ENCODE assay signal across 8 cellular contexts in the genomic region with DNA sequence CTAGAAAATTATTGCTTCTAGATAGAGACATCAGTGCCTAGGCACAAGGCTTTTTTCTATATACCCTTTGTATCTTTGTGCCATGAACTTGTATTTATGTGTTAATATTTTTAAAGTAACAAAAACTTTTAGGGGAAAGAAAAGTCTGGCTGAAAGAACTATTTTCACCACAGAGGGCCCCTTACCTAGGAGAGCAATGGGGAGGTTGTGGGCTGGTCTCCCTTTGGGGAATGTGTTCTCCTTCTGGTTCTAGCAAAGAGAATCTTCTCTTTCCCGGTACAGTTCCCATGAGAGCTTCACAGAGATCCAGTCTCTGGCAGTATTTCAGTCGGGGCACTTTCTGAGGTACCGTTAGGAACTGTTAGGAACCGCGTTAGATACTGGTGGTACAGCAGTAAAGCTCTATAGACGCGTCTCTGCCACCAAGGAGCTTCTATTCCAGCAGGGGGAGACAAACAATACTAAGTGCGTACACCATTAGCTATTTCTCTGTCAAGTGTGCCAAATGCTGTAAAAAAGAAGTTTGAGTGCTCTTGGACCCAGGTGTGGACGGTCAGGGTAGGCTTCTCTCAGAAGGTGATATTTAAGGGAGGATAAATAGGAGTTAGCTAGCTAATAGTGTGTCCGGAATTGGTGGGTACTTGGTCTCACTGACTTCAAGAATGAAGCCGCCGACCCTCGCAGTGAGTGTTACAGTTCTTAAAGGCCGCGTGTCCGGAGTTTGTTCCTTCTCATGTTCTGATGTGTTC. TPM values are rescaled to one million over a fixed set of nuclear protein-coding genes. Genes with fewer than 3 reads are reported as not detected.
DNase-seq lines count a peak whose midpoint lies in the region; ATAC-seq, FAIRE-seq and TF ChIP-seq lines count a peak whose summit lies in the region.

No MANE protein-coding gene starts in this region.

- peaks cover 14% of the 10 kb centered on the region for H3K27me3 Mint-ChIP-seq in activated CD4-positive, alpha-beta T cell treated with anti-CD3 and anti-CD28 coated beads, Interleukin-2, amount 10 ng/mL, durations not matched to agents 24 days and 14 days
- peaks cover 22% of the 10 kb centered on the region for H3K27me3 Mint-ChIP-seq in mesothelial cell of epicardium (ENCODE audit: low read depth)

- no peaks in the 10 kb centered on the region for H3K9me1 ChIP-seq in endothelial cell of umbilical vein (replicated peaks; ENCODE audit: control insufficient read depth, extremely low read depth, insufficient read depth, low read length)

- no peak overlapping the region for H3K9ac ChIP-seq in endothelial cell of umbilical vein (replicated peaks; ENCODE audit: extremely low read depth, insufficient read depth, low read length)

- H3K4me1 Mint-ChIP-seq in activated CD4-positive, alpha-beta T cell treated with anti-CD3 and anti-CD28 coated beads, Interleukin-2, amount 10 ng/mL, durations not matched to agents 24 days and 14 days, result peaks cover 5% of the 10 kb centered on the region
- peaks cover 10% of the 10 kb centered on the region for H3K4me1 Mint-ChIP-seq in mesothelial cell of epicardium

- H3K36me3 ChIP-seq in endothelial cell of umbilical vein (ENCODE audit: control insufficient read depth in 2 of 2, extremely low read depth in 1 of 2, insufficient read depth in 2 of 2, low read length in 2 of 2), result no peaks in the 10 kb centered on the region
- H3K36me3 ChIP-seq in testis (ENCODE audit: low read depth, missing control alignments), result no peaks in the 10 kb centered on the region

- TF ChIP-seq CTCF in endothelial cell of umbilical vein (IDR thresholded peaks at IDR 0.05; ENCODE audit: extremely low read depth in 1 of 2, insufficient read depth in 1 of 2, low read depth in 1 of 2, low read length in 2 of 2) (peak; percentile 73 to 76), mesothelial cell of epicardium (IDR thresholded peaks at IDR 0.05; ENCODE audit: unreplicated experiment) (peak; percentile 18), testis (IDR thresholded peaks at IDR 0.05) (peak; percentile 43 to 57 (median 56))

- no peak overlapping the region for H3K4me2 ChIP-seq in endothelial cell of umbilical vein (ENCODE audit: insufficient read depth, low read length)

- POLR2A ChIA-PET in endothelial cell of umbilical vein (lab: Charles Lee), result interaction anchor here (1.1 kb wide), 1 partner anchor 60 kb away, joined by 3 read pairs; no protein-coding TSS in a partner anchor

- DNase-seq in AML-193 (lab: John Stamatoyannopoulos, UW) (peak; percentile 79 to 84), GM19238 (ENCODE audit: insufficient read length, low spot score) (peak; percentile 60), NCI-H2227 (lab: John Stamatoyannopoulos, UW; ENCODE audit: unreplicated experiment) (peak; percentile 46), endothelial cell of umbilical vein (ENCODE audit: low read depth, low spot score) (peak; percentile 56), mesothelial cell of epicardium (ENCODE audit: low spot score in 2 of 2, unreplicated experiment in 2 of 2) (no peak), testis (peak; percentile 67)
- DNase-seq in activated CD4-positive, alpha-beta T cell treated with anti-CD3 and anti-CD28 coated beads, Interleukin-2, amount 10 ng/mL, durations not matched to agents 24 days and 14 days, result peak; percentile 87

- BruUV-seq in endothelial cell of umbilical vein (replicated peaks; lab: Mats Ljungman, UMichigan), result no TSS peak

- H2AFZ ChIP-seq in endothelial cell of umbilical vein (ENCODE audit: low read depth, low read length), result no peak overlapping the region

- peaks cover 8 to 19% of the 10 kb centered on the region in 2 experiments for H3K27me3 ChIP-seq in endothelial cell of umbilical vein (ENCODE audit: control insufficient read depth in 2 of 2, insufficient read depth in 2 of 2, low read length in 2 of 2)
- no peaks in the 10 kb centered on the region for H3K27me3 ChIP-seq in testis

- no peaks in the 10 kb centered on the region for H4K20me1 ChIP-seq in endothelial cell of umbilical vein (replicated peaks; ENCODE audit: control insufficient read depth, extremely low read depth, insufficient read depth, low read length)

- intact Hi-C loops in activated CD4-positive, alpha-beta T cell treated with anti-CD3 and anti-CD28 coated beads, Interleukin-2, amount 10 ng/mL, durations not matched to agents 24 days and 14 days (cut with micrococcal nuclease), result loop anchor here (1.0 to 5.0 kb wide), 2 partner anchors 42 to 60 kb away; a partner anchor contains a TSS
- intact Hi-C loops in endothelial cell of umbilical vein (cut with micrococcal nuclease), result loop anchor here (1.0 kb wide), 2 partner anchors 43 to 60 kb away; no protein-coding TSS in a partner anchor
- intact Hi-C loops in testis (cut with DNase I; ENCODE audit: low total_unique reads), result no loop called here

- H3K4me1 ChIP-seq in endothelial cell of umbilical vein (ENCODE audit: control insufficient read depth, extremely low read depth, insufficient read depth, low read length) (no peaks in the 10 kb centered on the region), testis (peaks cover 5% of the 10 kb centered on the region)

- dilution Hi-C loops in endothelial cell of umbilical vein (cut with MboI; ENCODE audit: extremely low pct_ligation_motif_present, low sequenced_read_pairs), result no loop called here

- FAIRE-seq in endothelial cell of umbilical vein (lab: Jason Lieb, UNC), result peak; percentile 74

- no peak overlapping the region for H3K27ac Mint-ChIP-seq in activated CD4-positive, alpha-beta T cell treated with anti-CD3 and anti-CD28 coated beads, Interleukin-2, amount 10 ng/mL, durations not matched to agents 24 days and 14 days
- no peak overlapping the region for H3K27ac Mint-ChIP-seq in mesothelial cell of epicardium

- H3K9me3 ChIP-seq in endothelial cell of umbilical vein (replicated peaks; ENCODE audit: control insufficient read depth, insufficient read depth, low read length) (no peaks in the 10 kb centered on the region), testis (no peaks in the 10 kb centered on the region)

- no peak overlapping the region for H3K4me3 Mint-ChIP-seq in activated CD4-positive, alpha-beta T cell treated with anti-CD3 and anti-CD28 coated beads, Interleukin-2, amount 10 ng/mL, durations not matched to agents 24 days and 14 days
- no peak overlapping the region for H3K4me3 Mint-ChIP-seq in mesothelial cell of epicardium

- no peaks in the 10 kb centered on the region for H3K9me3 Mint-ChIP-seq in activated CD4-positive, alpha-beta T cell treated with anti-CD3 and anti-CD28 coated beads, Interleukin-2, amount 10 ng/mL, durations not matched to agents 24 days and 14 days
- H3K9me3 Mint-ChIP-seq in mesothelial cell of epicardium, result no peaks in the 10 kb centered on the region

- CTCF ChIA-PET in endothelial cell of umbilical vein (lab: Charles Lee), result interaction anchor here (0.6 to 10.5 kb wide), 36 partner anchors 9 to 289 kb away, joined by 3 to 427 read pairs (median 6); a partner anchor contains a TSS

- H3K27ac ChIP-seq in endothelial cell of umbilical vein (ENCODE audit: insufficient read depth, low read depth, low read length), result no peak overlapping the region
- H3K27ac ChIP-seq in testis, result no peak overlapping the region

- no peak for ATAC-seq in HG03097 (IDR thresholded peaks at IDR 0.05; ENCODE audit: low FRiP score, unreplicated experiment)

- WGBS in testis, 2 donors, result 36 to 37% methylated on average over 15 to 16 of the region's 16 CpGs

- H3K4me3 ChIP-seq in endothelial cell of umbilical vein (replicated peaks in 1 of 3; ENCODE audit: insufficient read depth in 1 of 3, low read depth in 1 of 3, low read length in 3 of 3), result no peak overlapping the region
- H3K4me3 ChIP-seq in testis, result peak overlapping the region; percentile 45 to 50

- TF ChIP-seq POLR2A in endothelial cell of umbilical vein (IDR thresholded peaks at IDR 0.05; ENCODE audit: low read depth, low read length) (no peak), testis (IDR thresholded peaks at IDR 0.05) (no peak)

- H3K79me2 ChIP-seq in endothelial cell of umbilical vein (ENCODE audit: control insufficient read depth, insufficient read depth, low read length), result no peaks in the 10 kb centered on the region

- no peaks in the 10 kb centered on the region for H3K36me3 Mint-ChIP-seq in activated CD4-positive, alpha-beta T cell treated with anti-CD3 and anti-CD28 coated beads, Interleukin-2, amount 10 ng/mL, durations not matched to agents 24 days and 14 days (ENCODE audit: low read depth)
- no peaks in the 10 kb centered on the region for H3K36me3 Mint-ChIP-seq in mesothelial cell of epicardium

RNA-seq across cellular contexts. Expression of a gene that starts 4.6 kb away (rescaled TPM):
- total RNA-seq in activated CD4-positive, alpha-beta T cell treated with anti-CD3 and anti-CD28 coated beads, Interleukin-2, amount 10 ng/mL, durations not matched to agents 24 days and 14 days, result not detected in 2 replicates
- total RNA-seq in endothelial cell of umbilical vein, result not detected in 2 replicates
- not detected in 2 replicates for polyA plus RNA-seq in endothelial cell of umbilical vein
- not detected in 2 replicates for polyA plus RNA-seq in endothelial cell of umbilical vein (2011; cell fraction: cytosol; rRNA removed)
- polyA plus RNA-seq in endothelial cell of umbilical vein (2011; cell fraction: nucleus; rRNA removed), result not detected in 2 replicates
- not detected in 2 replicates for polyA plus RNA-seq in endothelial cell of umbilical vein (2012)
- polyA minus RNA-seq in endothelial cell of umbilical vein, result not detected in 2 replicates
- polyA minus RNA-seq in endothelial cell of umbilical vein (2011; cell fraction: cytosol; rRNA and poly(A)+ RNA removed), result not detected
- polyA minus RNA-seq in endothelial cell of umbilical vein (2011; cell fraction: nucleus; rRNA and poly(A)+ RNA removed), result not detected in 2 replicates
- 0.13 TPM in 1 of 3 replicates, not detected in the others for total RNA-seq in mesothelial cell of epicardium
- 1 to 10 TPM; 6.8 to 7.5 TPM for total RNA-seq in testis
- 3.6 TPM for polyA plus RNA-seq in testis (ENCODE audit: insufficient read depth, low read depth, low replicate concordance)

RNA-seq across cellular contexts. Expression of a gene that starts 40.2 kb away (rescaled TPM):
- 49.2 and 54.1 TPM in 2 replicates for total RNA-seq in activated CD4-positive, alpha-beta T cell treated with anti-CD3 and anti-CD28 coated beads, Interleukin-2, amount 10 ng/mL, durations not matched to agents 24 days and 14 days
- total RNA-seq in endothelial cell of umbilical vein (39.9 and 41.4 TPM in 2 replicates), mesothelial cell of epicardium (29.3 to 31.2 TPM (median 29.5 TPM) in 3 replicates), testis (10 to 100 TPM; 63.7 to 83.6 TPM)
- polyA plus RNA-seq in endothelial cell of umbilical vein (54.9 and 74.4 TPM in 2 replicates), testis (ENCODE audit: insufficient read depth, low read depth, low replicate concordance) (60.5 TPM)
- 50.3 and 56.5 TPM in 2 replicates for polyA plus RNA-seq in endothelial cell of umbilical vein (2011; cell fraction: cytosol; rRNA removed)
- polyA plus RNA-seq in endothelial cell of umbilical vein (2011; cell fraction: nucleus; rRNA removed), result 48.8 and 51.3 TPM in 2 replicates
- 27.9 and 38.7 TPM in 2 replicates for polyA plus RNA-seq in endothelial cell of umbilical vein (2012)
- polyA minus RNA-seq in endothelial cell of umbilical vein, result 33.6 and 34.1 TPM in 2 replicates
- 17.4 TPM for polyA minus RNA-seq in endothelial cell of umbilical vein (2011; cell fraction: cytosol; rRNA and poly(A)+ RNA removed)
- 24.9 and 27.8 TPM in 2 replicates for polyA minus RNA-seq in endothelial cell of umbilical vein (2011; cell fraction: nucleus; rRNA and poly(A)+ RNA removed)

RNA-seq across cellular contexts. Expression of a gene that starts 41.4 kb away (rescaled TPM):
- 0.07 TPM in 1 of 2 replicates, not detected in the other for total RNA-seq in activated CD4-positive, alpha-beta T cell treated with anti-CD3 and anti-CD28 coated beads, Interleukin-2, amount 10 ng/mL, durations not matched to agents 24 days and 14 days
- total RNA-seq in endothelial cell of umbilical vein, result not detected in 2 replicates
- polyA plus RNA-seq in endothelial cell of umbilical vein, result not detected in 2 replicates
- not detected in 2 replicates for polyA plus RNA-seq in endothelial cell of umbilical vein (2011; cell fraction: cytosol; rRNA removed)
- polyA plus RNA-seq in endothelial cell of umbilical vein (2011; cell fraction: nucleus; rRNA removed), result not detected in 2 replicates
- not detected in 2 replicates for polyA plus RNA-seq in endothelial cell of umbilical vein (2012)
- polyA minus RNA-seq in endothelial cell of umbilical vein, result not detected in 2 replicates
- polyA minus RNA-seq in endothelial cell of umbilical vein (2011; cell fraction: cytosol; rRNA and poly(A)+ RNA removed), result not detected
- not detected in 2 replicates for polyA minus RNA-seq in endothelial cell of umbilical vein (2011; cell fraction: nucleus; rRNA and poly(A)+ RNA removed)
- total RNA-seq in mesothelial cell of epicardium, result not detected in 3 replicates
- total RNA-seq in testis, result 1 to 10 TPM in 1 of 2 donors, under 1 TPM in 1; 0.43 to 2.1 TPM
- 0.24 TPM for polyA plus RNA-seq in testis (ENCODE audit: insufficient read depth, low read depth, low replicate concordance)

Comparison
In these comparisons a context has a peak if more than half of its experiments do, and no peak if none do; other contexts are left out.
1. DNase-seq: peak in AML-193 (2 of 2), GM19238 (single experiment), NCI-H2227 (single experiment), activated CD4-positive, alpha-beta T cell treated with anti-CD3 and anti-CD28 coated beads, Interleukin-2, amount 10 ng/mL, durations not matched to agents 24 days and 14 days (single experiment), endothelial cell of umbilical vein (single experiment) and testis (single experiment); none in mesothelial cell of epicardium (0 of 2).
2. H3K4me3 ChIP-seq: peak in testis (2 of 2); none in endothelial cell of umbilical vein (0 of 3).
3. CTCF ChIP-seq: peak in every context shown above with its lines; median percentile 74 in endothelial cell of umbilical vein; 56 in testis; 18 in mesothelial cell of epicardium.